8 cellular contexts compared by ENCODE assay signal in genomic region chr2:60707750-60708371, GRCh38. TPM values are rescaled to one million over a fixed set of nuclear protein-coding genes. Genes with fewer than 3 reads are reported as not detected.
DNase-seq lines count a peak whose midpoint lies in the region; ATAC-seq and TF ChIP-seq lines count a peak whose summit lies in the region.

No MANE protein-coding gene starts in this region.

- no peaks in the 10 kb centered on the region for H3K36me3 Mint-ChIP-seq in endothelial cell (ENCODE audit: low read depth, unreplicated experiment)
- no peaks in the 10 kb centered on the region for H3K36me3 Mint-ChIP-seq in naive thymus-derived CD4-positive, alpha-beta T cell

- DNase-seq in ELR (ENCODE audit: low read depth), result peak; percentile 60
- peak; percentile 3 for DNase-seq in HS-5 (ENCODE audit: low read depth)
- peak; percentile 40 for DNase-seq in RKO (ENCODE audit: low spot score)
- DNase-seq in endothelial cell (ENCODE audit: low spot score), result no peak
- peak in 6 of 9 donors; percentile 8 to 47 (median 34) for DNase-seq in naive thymus-derived CD4-positive, alpha-beta T cell

- H3K4me3 ChIP-seq in naive thymus-derived CD4-positive, alpha-beta T cell (ENCODE audit: low read length), result no peak overlapping the region

- no peak overlapping the region for H3K27ac ChIP-seq in naive thymus-derived CD4-positive, alpha-beta T cell (ENCODE audit: low read depth, low read length)

- H3K9me3 Mint-ChIP-seq in endothelial cell (ENCODE audit: unreplicated experiment), result no peaks in the 10 kb centered on the region
- H3K9me3 Mint-ChIP-seq in naive thymus-derived CD4-positive, alpha-beta T cell, result no peaks in the 10 kb centered on the region

- no peaks in the 10 kb centered on the region for H3K4me1 ChIP-seq in naive thymus-derived CD4-positive, alpha-beta T cell (ENCODE audit: control insufficient read depth in 2 of 2, insufficient read depth in 2 of 2, low read length in 2 of 2)

- TF ChIP-seq CTCF in endothelial cell (IDR thresholded peaks at IDR 0.05; ENCODE audit: unreplicated experiment), result peak; percentile 93

- H3K27me3 Mint-ChIP-seq in endothelial cell (ENCODE audit: unreplicated experiment), result no peaks in the 10 kb centered on the region
- H3K27me3 Mint-ChIP-seq in naive thymus-derived CD4-positive, alpha-beta T cell, result peaks cover 0 to 7% (median 0%) of the 10 kb centered on the region in 5 donors

- POLR2A ChIA-PET in naive thymus-derived CD4-positive, alpha-beta T cell (lab: Charles Lee), result no interaction called here

- H3K4me3 Mint-ChIP-seq in endothelial cell (ENCODE audit: unreplicated experiment), result no peak overlapping the region
- no peak overlapping the region for H3K4me3 Mint-ChIP-seq in naive thymus-derived CD4-positive, alpha-beta T cell

- no peaks in the 10 kb centered on the region for H3K4me1 Mint-ChIP-seq in endothelial cell (ENCODE audit: unreplicated experiment)
- no peaks in the 10 kb centered on the region for H3K4me1 Mint-ChIP-seq in naive thymus-derived CD4-positive, alpha-beta T cell

- no peaks in the 10 kb centered on the region for H3K9me3 ChIP-seq in naive thymus-derived CD4-positive, alpha-beta T cell (ENCODE audit: control insufficient read depth in 2 of 3, low read length in 3 of 3)

- H3K27ac Mint-ChIP-seq in endothelial cell (ENCODE audit: unreplicated experiment), result no peak overlapping the region
- H3K27ac Mint-ChIP-seq in naive thymus-derived CD4-positive, alpha-beta T cell, result peak overlapping the region in 2 of 9 donors; percentile 4 to 39

- CTCF ChIA-PET in naive thymus-derived CD4-positive, alpha-beta T cell (lab: Charles Lee), result interaction anchor here (0.6 to 9.4 kb wide), 6 partner anchors 11 to 1689 kb away, joined by 3 to 108 read pairs (median 3); no protein-coding TSS in a partner anchor

- no peaks in the 10 kb centered on the region for H3K27me3 ChIP-seq in naive thymus-derived CD4-positive, alpha-beta T cell (ENCODE audit: control insufficient read depth in 2 of 2, insufficient read depth in 2 of 2, low read length in 2 of 2)

- peak; percentile 65 for ATAC-seq in naive thymus-derived CD4-positive, alpha-beta T cell
- ATAC-seq in GM18517 (IDR thresholded peaks at IDR 0.05; ENCODE audit: unreplicated experiment) (no peak), GM21390 (IDR thresholded peaks at IDR 0.05; ENCODE audit: unreplicated experiment) (no peak), GM21423 (IDR thresholded peaks at IDR 0.05; ENCODE audit: unreplicated experiment) (no peak)

- intact Hi-C loops in naive thymus-derived CD4-positive, alpha-beta T cell (cut with micrococcal nuclease), result loop anchor here (1.0 to 5.0 kb wide), 5 partner anchors 48 to 291 kb away; partner anchors contain the start of gene PAPOLG (in 2 of the 2)

- H3K36me3 ChIP-seq in naive thymus-derived CD4-positive, alpha-beta T cell (ENCODE audit: control insufficient read depth in 2 of 3, insufficient read depth in 3 of 3, low read length in 3 of 3), result no peaks in the 10 kb centered on the region

RNA-seq across cellular contexts. Expression of gene PAPOLG, which starts 48.2 kb away (rescaled TPM):
- total RNA-seq in endothelial cell (ENCODE audit: unreplicated experiment), result 19.5 TPM
- total RNA-seq in naive thymus-derived CD4-positive, alpha-beta T cell, result 10 to 100 TPM; 15.1 to 42.4 (median 22.9) TPM
- 10 to 100 TPM; 14.9 to 20.4 TPM for polyA plus RNA-seq in naive thymus-derived CD4-positive, alpha-beta T cell
